In genomic region chr16:58109330-58109729, GRCh38 we compare ENCODE assay signal across 22 cellular contexts. TPM values are rescaled to one million over a fixed set of nuclear protein-coding genes. Genes with fewer than 3 reads are reported as not detected.
DNase-seq lines count a peak whose midpoint lies in the region; ATAC-seq, FAIRE-seq and TF ChIP-seq lines count a peak whose summit lies in the region.
"Had no signal": no experiment of that assay in that cellular context is flagged by ENCODE, and none has a peak within 500 bp of the region (broad histone marks: within the 10 kb centered on the region; RNA-seq: fewer than 3 reads in every experiment).

No MANE protein-coding gene starts in this region.

- peaks cover 8% of the 10 kb centered on the region for H3K4me1 Mint-ChIP-seq in activated CD4-positive, alpha-beta memory T cell treated with anti-CD3 and anti-CD28 coated beads, Interleukin-2, amount 10 ng/mL, durations not matched to agents 7 days and 5 days

- H3K27ac ChIP-seq in GM12878 (ENCODE audit: control insufficient read depth, insufficient read depth): no peak overlapping the region
- H3K27ac ChIP-seq: hepatocyte, ovary, right lobe of liver, stomach had no signal

- no TSS peak for BruUV-seq in GM12878 (replicated peaks; lab: Mats Ljungman, UMichigan)

- peaks cover 17% of the 10 kb centered on the region for H3K36me3 Mint-ChIP-seq in activated CD4-positive, alpha-beta memory T cell treated with anti-CD3 and anti-CD28 coated beads, Interleukin-2, amount 10 ng/mL, durations not matched to agents 7 days and 5 days (ENCODE audit: low read depth)

- H3K36me3 ChIP-seq in GM12878 (ENCODE audit: control insufficient read depth in 2 of 2, insufficient read depth in 2 of 2, low read length in 1 of 2): peaks cover 0 to 2% of the 10 kb centered on the region in 2 experiments; a peak in 2 of 4 replicates
- H3K36me3 ChIP-seq: ovary had no signal

- peak; percentile 68 for ATAC-seq in GM21447 (IDR thresholded peaks at IDR 0.05; ENCODE audit: unreplicated experiment)
- ATAC-seq in HG03571 (IDR thresholded peaks at IDR 0.05; ENCODE audit: unreplicated experiment): peak; percentile 75
- ATAC-seq in GM12878: peak; percentile 74
- ATAC-seq in HG02763 (IDR thresholded peaks at IDR 0.05; ENCODE audit: unreplicated experiment): no peak
- ATAC-seq: CD8-positive, alpha-beta T cell; right lobe of liver had no signal

- POLR2A ChIA-PET in GM12878 (lab: Charles Lee): interaction anchor here (1.0 to 1.6 kb wide), 5 partner anchors 9 to 47 kb away, joined by 3 to 4 read pairs (median 3); partner anchors contain the start of gene CFAP20
- POLR2A ChIA-PET in activated CD4-positive, alpha-beta memory T cell treated with anti-CD3 and anti-CD28 coated beads, Interleukin-2, amount 10 ng/mL, durations not matched to agents 7 days and 5 days (lab: Charles Lee): interaction anchor here (0.9 kb wide), 2 partner anchors 11 to 20 kb away, joined by 3 read pairs; partner anchors contain the start of gene CFAP20

- H3K27ac Mint-ChIP-seq in activated CD4-positive, alpha-beta memory T cell treated with anti-CD3 and anti-CD28 coated beads, Interleukin-2, amount 10 ng/mL, durations not matched to agents 7 days and 5 days: no peak overlapping the region
- H3K27ac Mint-ChIP-seq: activated naive CD8-positive, alpha-beta T cell treated with anti-CD3 and anti-CD28 coated beads, Interleukin-2, amount 10 ng/mL, durations not matched to agents 7 days and 5 days; CD8-positive, alpha-beta T cell; T-helper 1 cell treated with Interleukin-12 subunit alpha and Interleukin-12 subunit beta and Interleukin-4 antibody, amounts not matched to agents 30 μg/mL and 1 μg/mL, for 36 hours; type B pancreatic cell had no signal

- no peak for TF ChIP-seq RAD21 in GM12878 (IDR thresholded peaks at IDR 0.05; ENCODE audit: insufficient read depth, low read depth, low read length)

- H3K9ac ChIP-seq in GM12878 (ENCODE audit: control insufficient read depth, insufficient read depth, low read length): no peak overlapping the region

- H3K9me3 ChIP-seq in GM12878 (replicated peaks; ENCODE audit: control insufficient read depth, insufficient read depth, low read length): no peaks in the 10 kb centered on the region
- H3K9me3 ChIP-seq: ovary, right lobe of liver, stomach had no signal

- RAD21 ChIA-PET in GM12878 (lab: Charles Lee; ENCODE audit: unreplicated experiment): interaction anchor here (1.1 to 4.0 kb wide), 5 partner anchors 8 to 76 kb away, joined by 3 to 24 read pairs (median 4); no protein-coding TSS in a partner anchor

- no peak overlapping the region for H3K4me3 ChIP-seq in GM12878
- H3K4me3 ChIP-seq: hepatocyte, ovary, right lobe of liver, stomach had no signal

- intact Hi-C loops in GM12878 (cut with micrococcal nuclease; ENCODE audit: unreplicated experiment): no loop called here

- no peaks in the 10 kb centered on the region for H3K9me3 Mint-ChIP-seq in activated CD4-positive, alpha-beta memory T cell treated with anti-CD3 and anti-CD28 coated beads, Interleukin-2, amount 10 ng/mL, durations not matched to agents 7 days and 5 days
- H3K9me3 Mint-ChIP-seq: activated naive CD8-positive, alpha-beta T cell treated with anti-CD3 and anti-CD28 coated beads, Interleukin-2, amount 10 ng/mL, durations not matched to agents 7 days and 5 days; CD8-positive, alpha-beta T cell; T-helper 1 cell treated with Interleukin-12 subunit alpha and Interleukin-12 subunit beta and Interleukin-4 antibody, amounts not matched to agents 30 μg/mL and 1 μg/mL, for 36 hours; type B pancreatic cell had no signal

- CTCF ChIA-PET in GM12878 (lab: Yijun Ruan, JAX): interaction anchor here (0.6 to 3.5 kb wide), 8 partner anchors 9 to 168 kb away, joined by 3 to 28 read pairs (median 5); partner anchors contain the start of gene MMP15
- CTCF ChIA-PET in activated CD4-positive, alpha-beta memory T cell treated with anti-CD3 and anti-CD28 coated beads, Interleukin-2, amount 10 ng/mL, durations not matched to agents 7 days and 5 days (lab: Charles Lee): interaction anchor here (4.2 kb wide), 1 partner anchor 12 kb away, joined by 14 read pairs; no protein-coding TSS in a partner anchor

- H4K20me1 ChIP-seq in GM12878 (ENCODE audit: control insufficient read depth, insufficient read depth): no peaks in the 10 kb centered on the region

- WGBS in GM12878 (ENCODE audit: insufficient coverage, insufficient replicate concordance, low lambda C conversion rate, missing lambda C conversion rate): 23% methylated on average over 8 of the region's 8 CpGs

- FAIRE-seq in GM12891 (lab: Jason Lieb, UNC) (no peak), GM12878 (lab: Jason Lieb, UNC) (peak; percentile 38)
- FAIRE-seq: endothelial cell of umbilical vein had no signal

- H3K4me3 Mint-ChIP-seq in activated CD4-positive, alpha-beta memory T cell treated with anti-CD3 and anti-CD28 coated beads, Interleukin-2, amount 10 ng/mL, durations not matched to agents 7 days and 5 days: no peak overlapping the region
- H3K4me3 Mint-ChIP-seq: activated naive CD8-positive, alpha-beta T cell treated with anti-CD3 and anti-CD28 coated beads, Interleukin-2, amount 10 ng/mL, durations not matched to agents 7 days and 5 days; CD8-positive, alpha-beta T cell; T-helper 1 cell treated with Interleukin-12 subunit alpha and Interleukin-12 subunit beta and Interleukin-4 antibody, amounts not matched to agents 30 μg/mL and 1 μg/mL, for 36 hours; type B pancreatic cell had no signal

- no peaks in the 10 kb centered on the region for H3K79me2 ChIP-seq in GM12878 (ENCODE audit: control insufficient read depth, insufficient read depth, low read length)
- H3K79me2 ChIP-seq: hepatocyte had no signal

- no peak overlapping the region for H3K4me2 ChIP-seq in GM12878 (ENCODE audit: control insufficient read depth, insufficient read depth)
- H3K4me2 ChIP-seq: hepatocyte had no signal

- H3K27me3 ChIP-seq in GM12878 (replicated peaks in 1 of 2; ENCODE audit: control insufficient read depth in 2 of 2, insufficient read depth in 2 of 2, low read length in 1 of 2): no peaks in the 10 kb centered on the region
- H3K27me3 ChIP-seq: hepatocyte, ovary, right lobe of liver, stomach had no signal

- no peak overlapping the region for H2AFZ ChIP-seq in GM12878 (ENCODE audit: control insufficient read depth, low read depth, low read length)
- H2AFZ ChIP-seq: hepatocyte had no signal

- no peaks in the 10 kb centered on the region for H3K27me3 Mint-ChIP-seq in activated CD4-positive, alpha-beta memory T cell treated with anti-CD3 and anti-CD28 coated beads, Interleukin-2, amount 10 ng/mL, durations not matched to agents 7 days and 5 days
- H3K27me3 Mint-ChIP-seq: activated naive CD8-positive, alpha-beta T cell treated with anti-CD3 and anti-CD28 coated beads, Interleukin-2, amount 10 ng/mL, durations not matched to agents 7 days and 5 days; type B pancreatic cell had no signal

- TF ChIP-seq EP300 in GM12878 (IDR thresholded peaks at IDR 0.05; ENCODE audit: borderline replicate concordance in 1 of 2, control insufficient read depth in 1 of 2, low read depth in 2 of 2, low read length in 2 of 2): no peak

- TF ChIP-seq POLR2A in GM12891 (IDR thresholded peaks at IDR 0.05; ENCODE audit: low read depth, low read length) (no peak), GM12878 (IDR thresholded peaks at IDR 0.05; ENCODE audit: low read depth, low read length) (no peak)

- no peak for TF ChIP-seq CTCF in GM12878 (IDR thresholded peaks at IDR 0.05 in 2 of 3, conservative IDR thresholded peaks at IDR 0.05 in 1 of 3; ENCODE audit: control insufficient read depth in 2 of 3, extremely low read depth in 1 of 3, insufficient read depth in 1 of 3, low read depth in 3 of 3, low read length in 3 of 3)

- SMC1A ChIA-PET in GM12878 (lab: Charles Lee; ENCODE audit: uncharacterized antibody, unreplicated experiment): interaction anchor here (1.1 to 2.7 kb wide), 6 partner anchors 10 to 51 kb away, joined by 3 to 25 read pairs (median 4); no protein-coding TSS in a partner anchor

- in situ Hi-C loops in GM12878 (cut with MboI): no loop called here

- H3K4me1 ChIP-seq in GM12878 (ENCODE audit: control insufficient read depth, insufficient read depth, low read length): peaks cover 3% of the 10 kb centered on the region; the same call in 1 of the 2 replicates
- H3K4me1 ChIP-seq: right lobe of liver, stomach had no signal

- DNase-seq in GM12891 (ENCODE audit: insufficient read length, low spot score) (no peak), GM12878 (ENCODE audit: low read depth, low spot score) (no peak), NCI-H146 (lab: John Stamatoyannopoulos, UW) (no peak)
- no peak for DNase-seq in activated CD4-positive, alpha-beta T cell treated with anti-CD3 and anti-CD28 coated beads for 4 hours
- no peak for DNase-seq in activated CD4-positive, alpha-beta memory T cell treated with anti-CD3 and anti-CD28 coated beads, Interleukin-2, amount 10 ng/mL, durations not matched to agents 7 days and 5 days
- DNase-seq: activated CD4-positive, CD25-positive, alpha-beta regulatory T cell; activated naive CD8-positive, alpha-beta T cell treated with anti-CD3 and anti-CD28 coated beads, Interleukin-2, amount 10 ng/mL, durations not matched to agents 7 days and 5 days; CD8-positive, alpha-beta T cell; cortex of kidney; DND-41; islet precursor cell; NCI-H1436 treated with DMSO at 0.1 percent for 48 hours; ovary; stomach had no signal

TF ChIP-seq in GM12891, 5 proteins besides CTCF, POLR2A, EP300 and RAD21 (continues in another document):
- no peak for TF ChIP-seq TAF1 (IDR thresholded peaks at IDR 0.05; ENCODE audit: low read depth, low read length)

RNA-seq across cellular contexts. Expression of gene CFAP20, which starts 19.9 kb away (rescaled TPM):
- polyA plus RNA-seq in GM12891 (2012; ENCODE audit: low read depth, missing spikeins): 26.3 TPM
- total RNA-seq in GM12878 (2013; cell fraction: nucleolus; rRNA removed): 14.4 and 18.3 TPM in 2 replicates
- total RNA-seq in GM12878 (2014; rRNA removed): 45.4 and 51.5 TPM in 2 replicates
- total RNA-seq in GM12878 (2014; rRNA removed; fragmentation: Illumina TruSeq; extraction: Trizol): 37.3 and 37.4 TPM in 2 replicates
- 28.2 and 28.4 TPM in 2 replicates for total RNA-seq in GM12878 (2021)
- polyA plus RNA-seq in GM12878 (2011; ENCODE audit: low read depth): 24.7 TPM
- polyA plus RNA-seq in GM12878 (2011; rRNA removed): 49.1 and 52.6 TPM in 2 replicates
- 51.3 and 54.6 TPM in 2 replicates for polyA plus RNA-seq in GM12878 (2011; cell fraction: cytosol; rRNA removed)
- polyA plus RNA-seq in GM12878 (2011; cell fraction: nucleus; rRNA removed): 40.2 and 42.4 TPM in 2 replicates
- polyA plus RNA-seq in GM12878 (2012): 25.3 and 25.4 TPM in 2 replicates
- 41.0 and 45.0 TPM in 2 replicates for polyA plus RNA-seq in GM12878 (2014; fragmentation: Illumina TruSeq; extraction: Trizol)
- 10 to 100 TPM; 10.9 to 19.9 TPM for polyA plus RNA-seq in GM12878 (2014; fragmentation: Nextera tagmentation; extraction: Ambion mirVana)
- polyA plus RNA-seq in GM12878 (2014; rRNA removed): 47.3 and 54.6 TPM in 2 replicates
- polyA plus RNA-seq in GM12878 (2016; fragmentation: Nextera tagmentation; extraction: Ambion mirVana): 10 to 100 TPM; 59.0 to 61.7 TPM
- 35.1 and 45.4 TPM in 2 replicates for polyA minus RNA-seq in GM12878 (2011; rRNA and poly(A)+ RNA removed)
- polyA minus RNA-seq in GM12878 (2011; cell fraction: cytosol; rRNA and poly(A)+ RNA removed): 18.1 and 19.8 TPM in 2 replicates
- polyA minus RNA-seq in GM12878 (2011; cell fraction: nucleus; rRNA and poly(A)+ RNA removed): 13.1 and 23.6 TPM in 2 replicates
- total RNA-seq in activated CD4-positive, alpha-beta memory T cell treated with anti-CD3 and anti-CD28 coated beads, Interleukin-2, amount 10 ng/mL, durations not matched to agents 7 days and 5 days: 10 to 100 TPM; 36.1 to 37.8 TPM
